Comparison of ENCODE assay signal across 8 cellular contexts in the genomic region with DNA sequence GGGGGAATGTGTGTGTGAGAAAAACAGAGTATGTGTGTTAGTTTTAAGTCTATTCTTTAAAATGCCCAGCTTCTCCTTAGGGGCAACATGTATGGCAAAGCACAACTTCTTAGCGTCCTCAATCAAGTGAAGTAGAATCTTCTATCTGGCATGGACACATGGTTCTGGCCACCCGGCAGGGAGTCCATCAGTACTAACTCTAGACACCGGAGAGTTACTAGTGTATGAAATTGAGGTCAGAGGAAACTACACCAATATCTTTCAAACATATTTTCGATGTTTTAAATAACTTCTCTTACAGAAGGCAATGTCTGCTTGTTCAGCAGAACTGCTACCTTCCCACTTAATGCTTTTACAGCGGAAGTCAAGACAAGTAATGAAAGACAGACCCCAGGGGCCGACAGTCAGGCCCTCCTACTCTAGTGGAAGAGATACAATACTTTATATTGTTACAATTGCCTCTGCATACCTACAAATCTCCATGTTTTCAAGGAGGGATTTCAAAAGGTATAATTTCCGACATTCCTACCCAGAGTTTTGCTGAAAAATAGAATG.
DNase-seq lines count a peak whose midpoint lies in the region; ATAC-seq and TF ChIP-seq lines count a peak whose summit lies in the region.

No MANE protein-coding gene starts in this region.

- CTCF ChIA-PET in activated CD8-positive, alpha-beta T cell treated with anti-CD3 and anti-CD28 coated beads for 36 hours (lab: Charles Lee) = interaction anchor here (0.8 to 4.5 kb wide), 6 partner anchors 9 to 194 kb away, joined by 3 to 41 read pairs (median 5); no protein-coding TSS in a partner anchor

- H3K9me3 Mint-ChIP-seq in GM23338 = no peaks in the 10 kb centered on the region
- no peaks in the 10 kb centered on the region for H3K9me3 Mint-ChIP-seq in activated CD8-positive, alpha-beta T cell treated with anti-CD3 and anti-CD28 coated beads for 36 hours

- 0 out of 2 replicates have a peak, but pooled peaks cover 3% of the 10 kb centered on the region for H3K79me2 ChIP-seq in GM23338 (replicated peaks; ENCODE audit: insufficient read depth)

- H3K27me3 Mint-ChIP-seq in GM23338 (ENCODE audit: insufficient read depth, low read depth, poor library complexity) = no peaks in the 10 kb centered on the region
- H3K27me3 Mint-ChIP-seq in activated CD8-positive, alpha-beta T cell treated with anti-CD3 and anti-CD28 coated beads for 36 hours = no peaks in the 10 kb centered on the region

- peaks cover 12% of the 10 kb centered on the region; the same call in 2 of the 3 replicates for H3K4me1 Mint-ChIP-seq in GM23338
- peaks cover 96% of the 10 kb centered on the region for H3K4me1 Mint-ChIP-seq in activated CD8-positive, alpha-beta T cell treated with anti-CD3 and anti-CD28 coated beads for 36 hours (ENCODE audit: low read depth)

- H3K4me3 Mint-ChIP-seq in GM23338 = no peak overlapping the region
- peak overlapping the region; percentile 26 for H3K4me3 Mint-ChIP-seq in activated CD8-positive, alpha-beta T cell treated with anti-CD3 and anti-CD28 coated beads for 36 hours

- DNase-seq in GM23338 (ENCODE audit: low spot score) (no peak), fibroblast of villous mesenchyme (ENCODE audit: low read depth) (peak; percentile 88), cortex of kidney (lab: John Stamatoyannopoulos, UW) (no peak), erythroblast (lab: John Stamatoyannopoulos, UW) (no peak), NCI-H69 (lab: John Stamatoyannopoulos, UW) (no peak), NCI-H345 (lab: John Stamatoyannopoulos, UW) (no peak)
- no peak for DNase-seq in activated CD8-positive, alpha-beta T cell treated with anti-CD3 and anti-CD28 coated beads for 36 hours

- no peaks in the 10 kb centered on the region for H3K9me3 ChIP-seq in skeletal muscle satellite cell (replicated peaks; ENCODE audit: low read length)

- H3K4me1 ChIP-seq in GM23338 (ENCODE audit: insufficient read depth) (peaks cover 4% of the 10 kb centered on the region; the same call in 1 of the 2 replicates), skeletal muscle satellite cell (ENCODE audit: control insufficient read depth, insufficient read depth, low read length) (peaks cover 91% of the 10 kb centered on the region)

- no peak for TF ChIP-seq POLR2A in erythroblast (IDR thresholded peaks at IDR 0.05; ENCODE audit: low read length)

- peak overlapping the region; percentile 89 for H3K9ac ChIP-seq in skeletal muscle satellite cell (ENCODE audit: low read depth, low read length)

- peaks cover 10% of the 10 kb centered on the region; the same call in 1 of the 2 replicates for H4K20me1 ChIP-seq in GM23338 (replicated peaks; ENCODE audit: insufficient read depth)

- H2AFZ ChIP-seq in GM23338 = no peak overlapping the region

- H3K27me3 ChIP-seq in GM23338 (ENCODE audit: insufficient read depth) (no peaks in the 10 kb centered on the region), skeletal muscle satellite cell (ENCODE audit: control insufficient read depth, insufficient read depth, low read length) (no peaks in the 10 kb centered on the region)

- H3K9me2 ChIP-seq in GM23338 (ENCODE audit: insufficient read depth) = no peaks in the 10 kb centered on the region

- POLR2A ChIA-PET in activated CD8-positive, alpha-beta T cell treated with anti-CD3 and anti-CD28 coated beads for 36 hours (lab: Charles Lee) = interaction anchor here (1.0 to 1.9 kb wide), 3 partner anchors 9 to 12 kb away, joined by 4 to 5 read pairs (median 4); no protein-coding TSS in a partner anchor

- no peak overlapping the region for H3K4me3 ChIP-seq in GM23338
- no peak overlapping the region for H3K4me3 ChIP-seq in fibroblast of villous mesenchyme (ENCODE audit: low read depth, low read length)
- H3K4me3 ChIP-seq in skeletal muscle satellite cell (ENCODE audit: low read length) = peak overlapping the region; percentile 36

- no peaks in the 10 kb centered on the region for H3K36me3 Mint-ChIP-seq in GM23338 (ENCODE audit: low read depth)
- peaks cover 55% of the 10 kb centered on the region for H3K36me3 Mint-ChIP-seq in activated CD8-positive, alpha-beta T cell treated with anti-CD3 and anti-CD28 coated beads for 36 hours (ENCODE audit: low read depth)

- H3F3A ChIP-seq in GM23338 (replicated peaks; ENCODE audit: low read depth) = no peaks in the 10 kb centered on the region

- H3K27ac ChIP-seq in GM23338 (ENCODE audit: low read depth) = peak overlapping the region; percentile 42

- TF ChIP-seq CTCF in GM23338 (conservative IDR thresholded peaks at IDR 0.05; ENCODE audit: low read depth in 2 of 2) (no peak), fibroblast of villous mesenchyme (IDR thresholded peaks at IDR 0.05; ENCODE audit: insufficient read depth, low read depth, low read length) (no peak)
- no peak for TF ChIP-seq CTCF in activated CD8-positive, alpha-beta T cell treated with anti-CD3 and anti-CD28 coated beads for 36 hours (IDR thresholded peaks at IDR 0.05)

- H3K36me3 ChIP-seq in GM23338 (ENCODE audit: insufficient read depth) (no peaks in the 10 kb centered on the region), skeletal muscle satellite cell (ENCODE audit: insufficient read depth, low read length) (no peaks in the 10 kb centered on the region)

- no peak for ATAC-seq in GM23338
- no peak for ATAC-seq in activated CD8-positive, alpha-beta T cell treated with anti-CD3 and anti-CD28 coated beads for 36 hours

- no peak overlapping the region; the same call in 1 of the 2 replicates for H3K27ac Mint-ChIP-seq in GM23338
- peak overlapping the region; percentile 97 for H3K27ac Mint-ChIP-seq in activated CD8-positive, alpha-beta T cell treated with anti-CD3 and anti-CD28 coated beads for 36 hours

- intact Hi-C loops in activated CD8-positive, alpha-beta T cell treated with anti-CD3 and anti-CD28 coated beads for 36 hours (cut with micrococcal nuclease) = loop anchor here (10.0 kb wide), 1 partner anchor 83 kb away; no protein-coding TSS in a partner anchor

- H3K4me2 ChIP-seq in GM23338 = no peak overlapping the region
- peak overlapping the region; percentile 75 for H3K4me2 ChIP-seq in skeletal muscle satellite cell (ENCODE audit: low read length)

TF ChIP-seq in GM23338, 12 proteins besides CTCF, POLR2A, EP300 and RAD21:
- no peak for TF ChIP-seq ZNF114 (CRISPR knock-in tag; IDR thresholded peaks at IDR 0.05)
